25 cellular contexts compared by ENCODE assay signal in the genomic region with DNA sequence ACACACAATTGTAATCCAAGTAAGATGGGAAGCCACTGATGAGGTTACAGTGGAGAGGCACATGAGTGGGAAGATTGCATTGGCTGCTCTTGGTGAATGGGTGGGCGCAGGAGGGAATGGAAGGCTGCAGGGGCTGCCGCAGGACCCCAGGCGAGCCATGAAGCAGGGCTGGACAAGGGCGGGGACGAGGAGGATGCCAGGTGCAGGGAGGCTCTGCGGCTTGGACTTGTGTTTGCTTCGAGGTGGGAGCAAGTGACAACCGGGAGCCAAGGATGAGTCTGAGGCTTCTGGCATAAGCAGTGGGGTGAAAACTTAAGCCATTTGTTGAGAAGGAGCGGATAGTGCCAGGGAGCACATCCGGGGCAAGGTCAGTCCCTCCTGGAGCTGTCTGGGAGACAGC.
DNase-seq lines count a peak whose midpoint lies in the region; FAIRE-seq and TF ChIP-seq lines count a peak whose summit lies in the region.
"Had no signal": no experiment of that assay in that cellular context is flagged by ENCODE, and none has a peak within 500 bp of the region (broad histone marks: within the 10 kb centered on the region; RNA-seq: fewer than 3 reads in every experiment).

No MANE protein-coding gene starts in this region.

- H3K4me2 ChIP-seq in neural progenitor cell, result no peak overlapping the region
- H3K4me2 ChIP-seq: BLaER1 treated with 17β-estradiol and CSF1 and Interleukin-3, amounts not matched to agents 10 nM and 100 nM had no signal

- peak overlapping the region; percentile 19 for H3K27ac Mint-ChIP-seq in neural progenitor cell
- H3K27ac Mint-ChIP-seq in osteocyte (ENCODE audit: unreplicated experiment), result no peak overlapping the region
- no peak overlapping the region for H3K27ac Mint-ChIP-seq in chondrocyte (ENCODE audit: unreplicated experiment)
- H3K27ac Mint-ChIP-seq: CD14-positive monocyte; CD4-positive, alpha-beta T cell; CD8-positive, alpha-beta memory T cell had no signal

- H3K9me3 ChIP-seq in neural progenitor cell (ENCODE audit: low read depth), result no peaks in the 10 kb centered on the region
- H3K9me3 ChIP-seq: BE2C; BLaER1 treated with 17β-estradiol and CSF1 and Interleukin-3, amounts not matched to agents 10 nM and 100 nM had no signal

- no peaks in the 10 kb centered on the region for H3K36me3 ChIP-seq in neural progenitor cell
- H3K36me3 ChIP-seq: BE2C; BLaER1 treated with 17β-estradiol and CSF1 and Interleukin-3, amounts not matched to agents 10 nM and 100 nM had no signal

- no peak for DNase-seq in HTR-8/SVneo (ENCODE audit: insufficient read length, low spot score)
- no peak for DNase-seq in neural progenitor cell (ENCODE audit: low spot score)
- no peak for DNase-seq in osteocyte (ENCODE audit: extremely low spot score, unreplicated experiment)
- DNase-seq in urothelium cell line (ENCODE audit: low spot score), result no peak
- DNase-seq in cerebellar cortex (ENCODE audit: low spot score), result no peak
- no peak for DNase-seq in DMS114 treated with DMSO at 0.1 percent for 48 hours (lab: John Stamatoyannopoulos, UW; ENCODE audit: unreplicated experiment)
- no peak for DNase-seq in chondrocyte (ENCODE audit: low spot score)
- DNase-seq: AML-193; BE2C; CD4-positive, alpha-beta T cell; CD8-positive, alpha-beta memory T cell; DMS 273 treated with DMSO at 0.1 percent for 48 hours; DMS53; DMS79 treated with DMSO at 0.1 percent for 48 hours; GF-D8; H7; HCEC 1CT had no signal

- H2AFZ ChIP-seq in neural progenitor cell (replicated peaks), result no peak overlapping the region

- H3F3A ChIP-seq in neural progenitor cell (ENCODE audit: low read depth), result no peaks in the 10 kb centered on the region

- peaks cover 7% of the 10 kb centered on the region for H3K4me1 ChIP-seq in neural progenitor cell

- H3K27me3 ChIP-seq in neural progenitor cell, result no peaks in the 10 kb centered on the region
- H3K27me3 ChIP-seq: BE2C had no signal

- H3K4me3 ChIP-seq in neural progenitor cell, result no peak overlapping the region
- H3K4me3 ChIP-seq: BLaER1 treated with 17β-estradiol and CSF1 and Interleukin-3, amounts not matched to agents 10 nM and 100 nM had no signal

- FAIRE-seq in HTR-8/SVneo (lab: Jason Lieb, UNC) (peak; percentile 54), urothelium cell line (lab: Jason Lieb, UNC) (peak; percentile 50)
- FAIRE-seq: A204.1, D721Med, GM12891, GM18507, H1 had no signal

- H3K4me1 Mint-ChIP-seq in neural progenitor cell (peaks cover 26% of the 10 kb centered on the region), osteocyte (ENCODE audit: unreplicated experiment) (peaks cover 5% of the 10 kb centered on the region), chondrocyte (ENCODE audit: low read depth) (peaks cover 15% of the 10 kb centered on the region)
- H3K4me1 Mint-ChIP-seq: CD14-positive monocyte; CD8-positive, alpha-beta memory T cell had no signal

- peaks cover 19% of the 10 kb centered on the region for H3K27me3 Mint-ChIP-seq in neural progenitor cell (ENCODE audit: insufficient read depth, low read depth)
- no peaks in the 10 kb centered on the region for H3K27me3 Mint-ChIP-seq in osteocyte (ENCODE audit: unreplicated experiment)
- peaks cover 1% of the 10 kb centered on the region for H3K27me3 Mint-ChIP-seq in chondrocyte (ENCODE audit: low read depth)

- H3K36me3 Mint-ChIP-seq in neural progenitor cell, result no peaks in the 10 kb centered on the region
- H3K36me3 Mint-ChIP-seq in osteocyte (ENCODE audit: unreplicated experiment), result no peaks in the 10 kb centered on the region
- H3K36me3 Mint-ChIP-seq in chondrocyte (ENCODE audit: low read depth), result no peaks in the 10 kb centered on the region
- H3K36me3 Mint-ChIP-seq: CD14-positive monocyte; CD8-positive, alpha-beta memory T cell had no signal

- peaks cover 38% of the 10 kb centered on the region for H4K20me1 ChIP-seq in neural progenitor cell (ENCODE audit: low read depth)

- H3K4me3 Mint-ChIP-seq in neural progenitor cell, result no peak overlapping the region
- peak overlapping the region; percentile 11 for H3K4me3 Mint-ChIP-seq in osteocyte (ENCODE audit: unreplicated experiment)
- no peak overlapping the region for H3K4me3 Mint-ChIP-seq in chondrocyte (ENCODE audit: unreplicated experiment)
- H3K4me3 Mint-ChIP-seq: CD14-positive monocyte; CD4-positive, alpha-beta T cell; CD8-positive, alpha-beta memory T cell had no signal

- TF ChIP-seq CTCF in neural progenitor cell (IDR thresholded peaks at IDR 0.05) (no peak), osteocyte (IDR thresholded peaks at IDR 0.05) (no peak), chondrocyte (IDR thresholded peaks at IDR 0.05) (no peak)

- no peak overlapping the region for H3K9ac ChIP-seq in neural progenitor cell
- H3K9ac ChIP-seq: BLaER1 treated with 17β-estradiol and CSF1 and Interleukin-3, amounts not matched to agents 10 nM and 100 nM had no signal

- H3K9me3 Mint-ChIP-seq in neural progenitor cell (no peaks in the 10 kb centered on the region), osteocyte (ENCODE audit: unreplicated experiment) (no peaks in the 10 kb centered on the region), chondrocyte (ENCODE audit: low read depth) (no peaks in the 10 kb centered on the region)
- H3K9me3 Mint-ChIP-seq: CD14-positive monocyte; CD4-positive, alpha-beta T cell; CD8-positive, alpha-beta memory T cell had no signal

- H3K79me2 ChIP-seq in neural progenitor cell (ENCODE audit: low read depth), result no peaks in the 10 kb centered on the region

- H3K27ac ChIP-seq in neural progenitor cell, result no peak overlapping the region
- H3K27ac ChIP-seq: 22Rv1; BLaER1 treated with 17β-estradiol and CSF1 and Interleukin-3, amounts not matched to agents 10 nM and 100 nM had no signal
